Comparison of ENCODE assay signal across 8 cellular contexts in the genomic region with DNA sequence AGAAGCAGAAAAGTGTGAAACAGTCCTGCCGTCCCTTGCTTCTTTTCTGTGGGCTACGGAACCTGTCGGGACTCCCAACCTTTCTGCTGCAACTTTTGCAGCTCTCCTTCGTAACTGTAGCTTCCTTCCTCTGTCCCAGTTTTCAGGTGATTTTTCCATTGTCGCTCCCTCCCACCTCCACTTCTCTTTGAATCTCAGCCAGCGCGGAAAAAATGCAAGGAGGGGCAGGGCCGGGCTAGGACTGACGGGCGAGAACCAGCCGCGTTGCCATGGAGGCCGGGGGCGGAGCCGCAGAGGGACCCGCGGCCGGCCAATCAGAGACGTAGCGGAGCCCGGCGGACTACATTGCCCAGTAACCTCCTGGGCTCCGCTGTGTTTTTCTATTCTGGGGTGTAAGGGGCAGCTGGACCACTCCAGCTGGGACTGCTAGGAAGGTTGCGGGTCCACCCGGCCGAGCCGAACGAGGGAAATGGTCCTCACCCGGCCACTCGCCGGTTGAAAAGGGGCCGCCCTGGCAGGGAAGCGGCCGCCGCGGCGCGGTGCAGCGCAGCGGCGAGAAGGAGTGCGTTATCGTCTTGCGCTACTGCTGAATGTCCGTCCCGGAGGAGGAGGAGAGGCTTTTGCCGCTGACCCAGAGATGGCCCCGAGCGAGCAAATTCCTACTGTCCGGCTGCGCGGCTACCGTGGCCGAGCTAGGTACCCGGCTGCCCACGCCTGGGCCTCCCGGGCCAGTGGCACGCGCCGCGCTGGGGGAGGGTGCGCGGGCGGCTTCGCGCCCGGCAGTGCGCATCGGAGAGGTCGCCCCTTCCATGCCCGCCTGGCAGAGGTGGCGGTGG. TPM values are rescaled to one million over a fixed set of nuclear protein-coding genes. Genes with fewer than 3 reads are reported as not detected.
DNase-seq lines count a peak whose midpoint lies in the region; TF ChIP-seq lines count a peak whose summit lies in the region.

A gene with protein sequence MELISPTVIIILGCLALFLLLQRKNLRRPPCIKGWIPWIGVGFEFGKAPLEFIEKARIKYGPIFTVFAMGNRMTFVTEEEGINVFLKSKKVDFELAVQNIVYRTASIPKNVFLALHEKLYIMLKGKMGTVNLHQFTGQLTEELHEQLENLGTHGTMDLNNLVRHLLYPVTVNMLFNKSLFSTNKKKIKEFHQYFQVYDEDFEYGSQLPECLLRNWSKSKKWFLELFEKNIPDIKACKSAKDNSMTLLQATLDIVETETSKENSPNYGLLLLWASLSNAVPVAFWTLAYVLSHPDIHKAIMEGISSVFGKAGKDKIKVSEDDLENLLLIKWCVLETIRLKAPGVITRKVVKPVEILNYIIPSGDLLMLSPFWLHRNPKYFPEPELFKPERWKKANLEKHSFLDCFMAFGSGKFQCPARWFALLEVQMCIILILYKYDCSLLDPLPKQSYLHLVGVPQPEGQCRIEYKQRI (minus strand): TSS at position 216 of the 836 bp plus-strand sequence. CDS start 236 bp downstream, outside the sequence.
A gene with protein sequence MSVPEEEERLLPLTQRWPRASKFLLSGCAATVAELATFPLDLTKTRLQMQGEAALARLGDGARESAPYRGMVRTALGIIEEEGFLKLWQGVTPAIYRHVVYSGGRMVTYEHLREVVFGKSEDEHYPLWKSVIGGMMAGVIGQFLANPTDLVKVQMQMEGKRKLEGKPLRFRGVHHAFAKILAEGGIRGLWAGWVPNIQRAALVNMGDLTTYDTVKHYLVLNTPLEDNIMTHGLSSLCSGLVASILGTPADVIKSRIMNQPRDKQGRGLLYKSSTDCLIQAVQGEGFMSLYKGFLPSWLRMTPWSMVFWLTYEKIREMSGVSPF (plus strand): TSS at position 373 of the 836 bp plus-strand sequence. CDS start 218 bp downstream, at position 591.

- peak within 1 kb of the TSS; percentile 71 for H3K9ac ChIP-seq in neural cell (ENCODE audit: low read length)

- H4K20me1 ChIP-seq in neural cell (ENCODE audit: insufficient read depth), result no peaks in the 10 kb centered on the region

- no peaks in the 10 kb centered on the region for H3K9me3 ChIP-seq in neural cell (ENCODE audit: low read length)

- DNase-seq in DMS79 (lab: John Stamatoyannopoulos, UW), result peak; percentile 70
- peak; percentile 92 for DNase-seq in H4 (ENCODE audit: low spot score)
- DNase-seq in M059J (ENCODE audit: low read depth), result peak; percentile 93
- DNase-seq in SHP77 treated with DMSO at 0.1 percent for 48 hours (lab: John Stamatoyannopoulos, UW), result peak; percentile 88
- DNase-seq in activated naive CD4-positive, alpha-beta T cell (lab: John Stamatoyannopoulos, UW), result peak; percentile 24 to 60 (median 34)
- peak; percentile 75 to 95 for DNase-seq in foreskin fibroblast

- H3K4me3 ChIP-seq in foreskin fibroblast (ENCODE audit: low read depth in 1 of 2, low read length in 2 of 2) (peak within 1 kb of the TSS; percentile 89 to 96), neural cell (ENCODE audit: low read length) (peak within 1 kb of the TSS; percentile 83)

- no peaks in the 10 kb centered on the region for H3K9me3 Mint-ChIP-seq in stimulated activated naive CD8-positive, alpha-beta T cell treated with anti-CD3 and anti-CD28 coated beads, Interleukin-15, Interleukin-2, amounts not matched to agents 100 ng/mL and 50 ng/mL, for 24 hours

- peak within 1 kb of the TSS; percentile 79 for H3K4me3 Mint-ChIP-seq in stimulated activated naive CD8-positive, alpha-beta T cell treated with anti-CD3 and anti-CD28 coated beads, Interleukin-15, Interleukin-2, amounts not matched to agents 100 ng/mL and 50 ng/mL, for 24 hours

- no peaks in the 10 kb centered on the region for H3K9me2 ChIP-seq in neural cell (ENCODE audit: insufficient read depth, low read length)

- H2AFZ ChIP-seq in neural cell (ENCODE audit: low read depth, low read length), result peak within 1 kb of the TSS; percentile 65

- H3K4me2 ChIP-seq in neural cell (ENCODE audit: low read length), result peak within 1 kb of the TSS; percentile 83

- peak within 1 kb of the TSS; percentile 53 for H3K27ac ChIP-seq in neural cell (ENCODE audit: low read length)

- H3F3A ChIP-seq in neural cell (ENCODE audit: insufficient read depth, low read length, poor library complexity, severe bottlenecking), result no peaks in the 10 kb centered on the region

- TF ChIP-seq RAD21 in neural cell (conservative IDR thresholded peaks at IDR 0.05), result peak; percentile 22

- H3K36me3 Mint-ChIP-seq in stimulated activated naive CD8-positive, alpha-beta T cell treated with anti-CD3 and anti-CD28 coated beads, Interleukin-15, Interleukin-2, amounts not matched to agents 100 ng/mL and 50 ng/mL, for 24 hours (ENCODE audit: low read depth), result no peaks in the 10 kb centered on the region

- TF ChIP-seq CTCF in foreskin fibroblast (IDR thresholded peaks at IDR 0.05; ENCODE audit: low read depth, low read length) (no peak), neural cell (IDR thresholded peaks at IDR 0.05; ENCODE audit: poor library complexity, severe bottlenecking) (peak; percentile 28)

- H3K27me3 Mint-ChIP-seq in stimulated activated naive CD8-positive, alpha-beta T cell treated with anti-CD3 and anti-CD28 coated beads, Interleukin-15, Interleukin-2, amounts not matched to agents 100 ng/mL and 50 ng/mL, for 24 hours, result peaks cover 56% of the 10 kb centered on the region

- H3K4me1 Mint-ChIP-seq in stimulated activated naive CD8-positive, alpha-beta T cell treated with anti-CD3 and anti-CD28 coated beads, Interleukin-15, Interleukin-2, amounts not matched to agents 100 ng/mL and 50 ng/mL, for 24 hours (ENCODE audit: low read depth), result peaks cover 15% of the 10 kb centered on the region

- no peaks in the 10 kb centered on the region for H3K27me3 ChIP-seq in neural cell (ENCODE audit: insufficient read depth, low read depth, low read length)

- TF ChIP-seq EP300 in neural cell (conservative IDR thresholded peaks at IDR 0.05; ENCODE audit: poor library complexity, severe bottlenecking), result no peak

- H3K27ac Mint-ChIP-seq in stimulated activated naive CD8-positive, alpha-beta T cell treated with anti-CD3 and anti-CD28 coated beads, Interleukin-15, Interleukin-2, amounts not matched to agents 100 ng/mL and 50 ng/mL, for 24 hours, result peak within 1 kb of the TSS; percentile 61

- H3K79me2 ChIP-seq in neural cell (replicated peaks; ENCODE audit: insufficient read depth, low read length), result no peaks in the 10 kb centered on the region

- H3K36me3 ChIP-seq in neural cell (ENCODE audit: insufficient read depth, low read length), result no peaks in the 10 kb centered on the region

TF ChIP-seq in neural cell, 6 proteins besides CTCF, POLR2A, EP300 and RAD21:
- TF ChIP-seq TAF1 (IDR thresholded peaks at IDR 0.05; ENCODE audit: low read depth) (peak; percentile 63), EZH2 (IDR thresholded peaks at IDR 0.05; ENCODE audit: borderline replicate concordance, insufficient read depth, low read length, poor library complexity, severe bottlenecking) (no peak), POLR2AphosphoS5 (IDR thresholded peaks at IDR 0.05) (peak; percentile 45), MXI1 (conservative IDR thresholded peaks at IDR 0.05; ENCODE audit: poor library complexity, severe bottlenecking) (peak; percentile 79), SMC3 (conservative IDR thresholded peaks at IDR 0.05; ENCODE audit: poor library complexity) (peak; percentile 26)
- TF ChIP-seq, protein P1, sequence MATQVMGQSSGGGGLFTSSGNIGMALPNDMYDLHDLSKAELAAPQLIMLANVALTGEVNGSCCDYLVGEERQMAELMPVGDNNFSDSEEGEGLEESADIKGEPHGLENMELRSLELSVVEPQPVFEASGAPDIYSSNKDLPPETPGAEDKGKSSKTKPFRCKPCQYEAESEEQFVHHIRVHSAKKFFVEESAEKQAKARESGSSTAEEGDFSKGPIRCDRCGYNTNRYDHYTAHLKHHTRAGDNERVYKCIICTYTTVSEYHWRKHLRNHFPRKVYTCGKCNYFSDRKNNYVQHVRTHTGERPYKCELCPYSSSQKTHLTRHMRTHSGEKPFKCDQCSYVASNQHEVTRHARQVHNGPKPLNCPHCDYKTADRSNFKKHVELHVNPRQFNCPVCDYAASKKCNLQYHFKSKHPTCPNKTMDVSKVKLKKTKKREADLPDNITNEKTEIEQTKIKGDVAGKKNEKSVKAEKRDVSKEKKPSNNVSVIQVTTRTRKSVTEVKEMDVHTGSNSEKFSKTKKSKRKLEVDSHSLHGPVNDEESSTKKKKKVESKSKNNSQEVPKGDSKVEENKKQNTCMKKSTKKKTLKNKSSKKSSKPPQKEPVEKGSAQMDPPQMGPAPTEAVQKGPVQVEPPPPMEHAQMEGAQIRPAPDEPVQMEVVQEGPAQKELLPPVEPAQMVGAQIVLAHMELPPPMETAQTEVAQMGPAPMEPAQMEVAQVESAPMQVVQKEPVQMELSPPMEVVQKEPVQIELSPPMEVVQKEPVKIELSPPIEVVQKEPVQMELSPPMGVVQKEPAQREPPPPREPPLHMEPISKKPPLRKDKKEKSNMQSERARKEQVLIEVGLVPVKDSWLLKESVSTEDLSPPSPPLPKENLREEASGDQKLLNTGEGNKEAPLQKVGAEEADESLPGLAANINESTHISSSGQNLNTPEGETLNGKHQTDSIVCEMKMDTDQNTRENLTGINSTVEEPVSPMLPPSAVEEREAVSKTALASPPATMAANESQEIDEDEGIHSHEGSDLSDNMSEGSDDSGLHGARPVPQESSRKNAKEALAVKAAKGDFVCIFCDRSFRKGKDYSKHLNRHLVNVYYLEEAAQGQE (IDR thresholded peaks at IDR 0.05; ENCODE audit: borderline replicate concordance), result peak; percentile 24

RNA-seq across cellular contexts. Expression of the first gene that starts in this region (rescaled TPM):
- total RNA-seq in H4 (2014; rRNA removed; shearing (Covaris generic)), result 6.6 and 23.3 TPM in 2 replicates
- total RNA-seq in M059J (2014; rRNA removed; shearing (Covaris generic)), result 4.5 and 6.2 TPM in 2 replicates
- 1.4 and 2.0 TPM in 2 replicates for polyA plus RNA-seq in neural cell
- 1.0 and 2.2 TPM in 2 replicates for polyA minus RNA-seq in neural cell

RNA-seq across cellular contexts. Expression of the second gene that starts in this region (rescaled TPM):
- total RNA-seq in H4 (2014; rRNA removed; shearing (Covaris generic)), result 1.4 TPM in 1 of 2 replicates, not detected in the other
- total RNA-seq in M059J (2014; rRNA removed; shearing (Covaris generic)), result 0.86 and 6.5 TPM in 2 replicates
- 31.1 and 44.5 TPM in 2 replicates for polyA plus RNA-seq in neural cell
- 18.6 and 28.0 TPM in 2 replicates for polyA minus RNA-seq in neural cell

Comparison
In these comparisons a context has a peak if more than half of its experiments do, and no peak if none do; other contexts are left out.
1. Peak in every context shown above with its lines: DNase-seq, H3K4me3 ChIP-seq and H3K27ac ChIP-seq.
2. DNase-seq: peak in every context shown above with its lines; median percentile 93 in M059J; 92 in H4; 88 in SHP77 treated with DMSO at 0.1 percent for 48 hours; 85 in foreskin fibroblast; 70 in DMS79; 34 in activated naive CD4-positive, alpha-beta T cell.